Comparison of ENCODE assay signal across 18 cellular contexts in genomic region chr14:74897642-74898041, GRCh38. TPM values are rescaled to one million over a fixed set of nuclear protein-coding genes. Genes with fewer than 3 reads are reported as not detected.
DNase-seq lines count a peak whose midpoint lies in the region; ATAC-seq, FAIRE-seq and TF ChIP-seq lines count a peak whose summit lies in the region.
"Had no signal": no experiment of that assay in that cellular context is flagged by ENCODE, and none has a peak within 500 bp of the region (broad histone marks: within the 10 kb centered on the region; RNA-seq: fewer than 3 reads in every experiment).

No MANE protein-coding gene starts in this region.

- peak; percentile 66 for ATAC-seq in Right ventricle myocardium superior (ENCODE audit: poor library complexity)
- no peak for ATAC-seq in Right ventricle myocardium inferior
- ATAC-seq in stimulated activated naive B cell treated with anti-CD40 and anti-IgM and Interleukin-4, amounts not matched to agents 10 μg/mL and 1 μg/mL and 100 μg/mL, for 72 hours (replicated peaks), result no peak
- ATAC-seq: A549, GM23338 had no signal

- H3K9me3 ChIP-seq in left ventricle myocardium inferior (replicated peaks), result no peaks in the 10 kb centered on the region
- H3K9me3 ChIP-seq: A549, BE2C had no signal

- H3K4me1 ChIP-seq in left ventricle myocardium inferior, result peaks cover 40% of the 10 kb centered on the region
- H3K4me1 ChIP-seq: A549, BE2C had no signal

- no peaks in the 10 kb centered on the region for H3K27me3 ChIP-seq in left ventricle myocardium inferior (ENCODE audit: low read depth)
- H3K27me3 ChIP-seq: BE2C had no signal

- intact Hi-C loops in Right ventricle myocardium superior (cut with DNase I) (no loop called here), Right ventricle myocardium inferior (cut with DNase I) (no loop called here), left ventricle myocardium inferior (cut with micrococcal nuclease) (no loop called here)

- TF ChIP-seq CTCF in left ventricle myocardium inferior (IDR thresholded peaks at IDR 0.05; ENCODE audit: borderline replicate concordance), result no peak

- H3K27ac Mint-ChIP-seq in stimulated activated naive B cell treated with anti-CD40 and anti-IgM and Interleukin-4, amounts not matched to agents 10 μg/mL and 1 μg/mL and 100 μg/mL, for 72 hours, result peak overlapping the region; percentile 14
- H3K27ac Mint-ChIP-seq: GM23338 had no signal

- H3K27me3 Mint-ChIP-seq in stimulated activated naive B cell treated with anti-CD40 and anti-IgM and Interleukin-4, amounts not matched to agents 10 μg/mL and 1 μg/mL and 100 μg/mL, for 72 hours, result no peaks in the 10 kb centered on the region
- H3K27me3 Mint-ChIP-seq: CD4-positive, alpha-beta memory T cell had no signal

- H3K4me1 Mint-ChIP-seq in stimulated activated naive B cell treated with anti-CD40 and anti-IgM and Interleukin-4, amounts not matched to agents 10 μg/mL and 1 μg/mL and 100 μg/mL, for 72 hours, result peaks cover 17 to 19% of the 10 kb centered on the region in 2 donors

- no peaks in the 10 kb centered on the region for H3K9me3 Mint-ChIP-seq in stimulated activated naive B cell treated with anti-CD40 and anti-IgM and Interleukin-4, amounts not matched to agents 10 μg/mL and 1 μg/mL and 100 μg/mL, for 72 hours
- H3K9me3 Mint-ChIP-seq: CD4-positive, alpha-beta memory T cell; GM23338 had no signal

- no peak overlapping the region for H3K4me3 Mint-ChIP-seq in stimulated activated naive B cell treated with anti-CD40 and anti-IgM and Interleukin-4, amounts not matched to agents 10 μg/mL and 1 μg/mL and 100 μg/mL, for 72 hours
- H3K4me3 Mint-ChIP-seq: CD4-positive, alpha-beta memory T cell; GM23338 had no signal

- H3K4me3 ChIP-seq in left ventricle myocardium inferior, result no peak overlapping the region
- H3K4me3 ChIP-seq: A549, GM23338 had no signal

- peak; percentile 92 for FAIRE-seq in HTR-8/SVneo (lab: Jason Lieb, UNC)
- FAIRE-seq: D721Med had no signal

- peaks cover 100% of the 10 kb centered on the region for H3K36me3 ChIP-seq in left ventricle myocardium inferior

- peak overlapping the region; percentile 57 for H3K27ac ChIP-seq in left ventricle myocardium inferior (replicated peaks)
- H3K27ac ChIP-seq: A549, C4-2B had no signal

- H3K36me3 Mint-ChIP-seq in stimulated activated naive B cell treated with anti-CD40 and anti-IgM and Interleukin-4, amounts not matched to agents 10 μg/mL and 1 μg/mL and 100 μg/mL, for 72 hours, result peaks cover 58 to 74% of the 10 kb centered on the region in 2 donors

- no peak for DNase-seq in Right ventricle myocardium superior
- no peak for DNase-seq in Right ventricle myocardium inferior (ENCODE audit: missing footprints)
- no peak for DNase-seq in HTR-8/SVneo (ENCODE audit: insufficient read length, low spot score)
- DNase-seq in left ventricle myocardium inferior, result no peak
- DNase-seq in stimulated activated naive B cell treated with anti-CD40 and anti-IgM and Interleukin-4, amounts not matched to agents 10 μg/mL and 1 μg/mL and 100 μg/mL, for 72 hours, result no peak
- DNase-seq in NCI-H1092 treated with DMSO at 0.1 percent for 48 hours (lab: John Stamatoyannopoulos, UW), result no peak
- DNase-seq: BE2C; CD4-positive, alpha-beta memory T cell; COR-L47; DMS153; DMS79 treated with DMSO at 0.1 percent for 48 hours; EL; H7 had no signal

RNA-seq across cellular contexts. Expression of gene DLST, which starts 15.9 kb away (rescaled TPM):
- total RNA-seq in Right ventricle myocardium superior (205 TPM), Right ventricle myocardium inferior (213 TPM), left ventricle myocardium inferior (230 TPM)

RNA-seq across cellular contexts. Expression of gene PROX2, which starts 21.7 kb away (rescaled TPM):
- total RNA-seq in Right ventricle myocardium superior (not detected), Right ventricle myocardium inferior (not detected), left ventricle myocardium inferior (not detected)
- total RNA-seq: CD4-positive, alpha-beta memory T cell; GM23338; H7; HT-29 had no signal

RNA-seq across cellular contexts. Expression of gene RPS6KL1, which starts 25.4 kb away (rescaled TPM):
- 16.8 TPM for total RNA-seq in Right ventricle myocardium superior
- 19.1 TPM for total RNA-seq in Right ventricle myocardium inferior
- 20.5 TPM for total RNA-seq in left ventricle myocardium inferior

RNA-seq across cellular contexts. Expression of gene PGF, which starts 57.8 kb away (rescaled TPM):
- total RNA-seq in Right ventricle myocardium superior, result 5.1 TPM
- 6.5 TPM for total RNA-seq in Right ventricle myocardium inferior
- 4.2 TPM for total RNA-seq in left ventricle myocardium inferior
- total RNA-seq: CD4-positive, alpha-beta memory T cell had no signal
